Comparison of ENCODE assay signal across 8 cellular contexts in the genomic region with DNA sequence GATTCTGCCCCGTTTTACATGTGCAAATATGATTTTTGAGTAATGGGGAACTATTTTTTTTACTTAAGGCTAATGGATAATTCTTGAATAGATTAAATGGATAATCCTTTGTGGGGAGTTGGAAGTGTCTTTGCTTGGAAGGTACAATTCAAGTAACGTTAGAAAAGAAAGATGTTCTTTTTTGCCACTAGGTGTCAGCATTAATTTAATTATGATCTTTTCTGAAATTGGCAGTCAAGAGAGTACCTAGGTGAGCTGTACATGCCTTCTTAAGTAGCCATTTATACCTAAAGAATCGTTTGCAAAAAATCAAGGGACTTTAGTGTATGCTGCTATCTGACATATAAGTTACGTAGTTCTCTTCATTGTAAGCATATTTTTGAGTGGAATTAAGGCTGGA.
DNase-seq lines count a peak whose midpoint lies in the region; ATAC-seq, FAIRE-seq and TF ChIP-seq lines count a peak whose summit lies in the region.

No MANE protein-coding gene starts in this region.

- peak; percentile 89 for FAIRE-seq in A204.1 (lab: Jason Lieb, UNC)

- peak overlapping the region in 1 of 5 donors; percentile 21 for H3K9ac ChIP-seq in subcutaneous abdominal adipose tissue (ENCODE audit: low read length in 5 of 5)

- DNase-seq in GM06990 (ENCODE audit: extremely low read depth, insufficient read length) (peak; percentile 46), NCI-H748 (lab: John Stamatoyannopoulos, UW; ENCODE audit: unreplicated experiment) (peak; percentile 55), astrocyte of the cerebellum (ENCODE audit: low read depth) (peak; percentile 42), inferior parietal cortex (ENCODE audit: extremely low spot score) (peak; percentile 72), ecto neural progenitor cell (ENCODE audit: low spot score) (no peak)

- in situ Hi-C loops in astrocyte of the cerebellum (cut with HindIII; ENCODE audit: low sequenced_read_pairs), result no loop called here

- H3K27me3 ChIP-seq in GM06990 (replicated peaks; ENCODE audit: control insufficient read depth, insufficient read depth, low read length), result no peaks in the 10 kb centered on the region
- H3K27me3 ChIP-seq in subcutaneous abdominal adipose tissue (ENCODE audit: control insufficient read depth in 5 of 5, insufficient read depth in 4 of 5, low read length in 5 of 5), result no peaks in the 10 kb centered on the region

- no peak overlapping the region for H3K4me3 ChIP-seq in GM06990 (replicated peaks; ENCODE audit: low read depth, low read length)
- H3K4me3 ChIP-seq in astrocyte of the cerebellum (ENCODE audit: low read depth, low read length), result no peak overlapping the region
- no peak overlapping the region for H3K4me3 ChIP-seq in subcutaneous abdominal adipose tissue (ENCODE audit: low read depth in 1 of 5, low read length in 5 of 5)

- peaks cover 2 to 30% (median 27%) of the 10 kb centered on the region in 5 donors for H3K4me1 ChIP-seq in subcutaneous abdominal adipose tissue (ENCODE audit: control insufficient read depth in 5 of 5, insufficient read depth in 5 of 5, low read length in 5 of 5)

- no peaks in the 10 kb centered on the region for H3K9me3 ChIP-seq in subcutaneous abdominal adipose tissue (ENCODE audit: control insufficient read depth in 5 of 5, low read length in 5 of 5)

- peak; percentile 35 for TF ChIP-seq CTCF in GM06990 (IDR thresholded peaks at IDR 0.05; ENCODE audit: insufficient read depth, low read length, poor library complexity, severe bottlenecking)
- TF ChIP-seq CTCF in astrocyte of the cerebellum (IDR thresholded peaks at IDR 0.05; ENCODE audit: low read depth, low read length, missing control alignments), result peak; percentile 23

- H3K36me3 ChIP-seq in GM06990 (ENCODE audit: control insufficient read depth, insufficient read depth, low read length) (no peaks in the 10 kb centered on the region), subcutaneous abdominal adipose tissue (ENCODE audit: control insufficient read depth in 5 of 5, insufficient read depth in 5 of 5, low read length in 5 of 5) (no peaks in the 10 kb centered on the region)

- peak overlapping the region; percentile 91 for H3K27ac ChIP-seq in subcutaneous abdominal adipose tissue (ENCODE audit: low read depth, low read length)

- peak; percentile 49 for ATAC-seq in HG03565 (IDR thresholded peaks at IDR 0.05; ENCODE audit: unreplicated experiment)
